ENCODE assay signal across 1 cellular context in genomic region chr1:225435487-225435886, GRCh38.
TF ChIP-seq lines count a peak whose summit lies in the region.

No MANE protein-coding gene starts in this region.

TF ChIP-seq in K562, 482 proteins besides CTCF, POLR2A, EP300 and RAD21 (continued from another document):
- no peak for TF ChIP-seq LEF1 (IDR thresholded peaks at IDR 0.05)
- TF ChIP-seq ARID1B (IDR thresholded peaks at IDR 0.05) = 0 out of 2 replicates have a peak, but pooled peaks have one; percentile 13
- no peak for TF ChIP-seq TAL1 (IDR thresholded peaks at IDR 0.05)
- no peak for TF ChIP-seq ZNF695 (CRISPR knock-in tag; IDR thresholded peaks at IDR 0.05)
- no peak for TF ChIP-seq SRSF3 (IDR thresholded peaks at IDR 0.05; ENCODE audit: insufficient read depth, low read length)
- 0 out of 2 replicates have a peak, but pooled peaks have one; percentile 15 for TF ChIP-seq EHMT2 (IDR thresholded peaks at IDR 0.05)
